Comparison of ENCODE assay signal across 1 cellular context in genomic region chr1:171467626-171468025, GRCh38.
TF ChIP-seq lines count a peak whose summit lies in the region.

No MANE protein-coding gene starts in this region.

TF ChIP-seq in endothelial cell of umbilical vein, 7 proteins besides CTCF, POLR2A, EP300 and RAD21:
- TF ChIP-seq EZH2 (IDR thresholded peaks at IDR 0.05; ENCODE audit: borderline replicate concordance, low read depth, low read length, severe bottlenecking) (no peak), POLR2AphosphoS5 (IDR thresholded peaks at IDR 0.05; ENCODE audit: insufficient read depth, low read depth, low read length) (no peak), MYC (IDR thresholded peaks at IDR 0.05; ENCODE audit: low read depth, low read length) (no peak), JUN (IDR thresholded peaks at IDR 0.05; ENCODE audit: borderline replicate concordance, insufficient read depth, insufficient read length, low read depth) (no peak), GATA2 (IDR thresholded peaks at IDR 0.05; ENCODE audit: insufficient read depth, insufficient read length, low read depth, low read length) (no peak), MAX (IDR thresholded peaks at IDR 0.05; ENCODE audit: insufficient read depth, insufficient read length) (no peak), FOS (IDR thresholded peaks at IDR 0.05; ENCODE audit: borderline replicate concordance, insufficient read depth, low read length) (no peak)
